In genomic region chr5:172110921-172111873, GRCh38 we compare ENCODE assay signal across 1 cellular context.
TF ChIP-seq lines count a peak whose summit lies in the region.

No MANE protein-coding gene starts in this region.

TF ChIP-seq in HEK293, 187 proteins besides CTCF, POLR2A, EP300 and RAD21 (continued from another document and continues in another):
- TF ChIP-seq ZNF449 (tag by site-specific recombination; IDR thresholded peaks at IDR 0.05) (no peak), HOXA7 (CRISPR knock-in tag; IDR thresholded peaks at IDR 0.05; ENCODE audit: borderline replicate concordance) (no peak), ZNF280D (tag by site-specific recombination; IDR thresholded peaks at IDR 0.05) (no peak), YY1 (tag by site-specific recombination; IDR thresholded peaks at IDR 0.05) (no peak), ZNF311 (tag by site-specific recombination; IDR thresholded peaks at IDR 0.05; ENCODE audit: borderline replicate concordance) (no peak), ZFHX2 (tag by site-specific recombination; conservative IDR thresholded peaks at IDR 0.05) (no peak), MYNN (tag by site-specific recombination; IDR thresholded peaks at IDR 0.05; ENCODE audit: borderline replicate concordance) (no peak), ZNF221 (tag by site-specific recombination; IDR thresholded peaks at IDR 0.05; ENCODE audit: borderline replicate concordance) (no peak), ZNF843 (tag by site-specific recombination; IDR thresholded peaks at IDR 0.05) (no peak), ZNF837 (tag by site-specific recombination; IDR thresholded peaks at IDR 0.05) (no peak), ZNF626 (tag by site-specific recombination; IDR thresholded peaks at IDR 0.05) (no peak), ZBTB20 (tag by site-specific recombination; IDR thresholded peaks at IDR 0.05) (peak; percentile 72), ZNF157 (tag by site-specific recombination; IDR thresholded peaks at IDR 0.05) (no peak), ZBTB17 (tag by site-specific recombination; IDR thresholded peaks at IDR 0.05) (peak; percentile 86), ZNF175 (tag by site-specific recombination; IDR thresholded peaks at IDR 0.05) (no peak), ZNF621 (tag by site-specific recombination; IDR thresholded peaks at IDR 0.05) (no peak), ZNF623 (tag by site-specific recombination; IDR thresholded peaks at IDR 0.05) (no peak), HIC1 (tag by site-specific recombination; IDR thresholded peaks at IDR 0.05) (no peak), ZNF18 (tag by site-specific recombination; IDR thresholded peaks at IDR 0.05) (no peak), ZNF610 (tag by site-specific recombination; IDR thresholded peaks at IDR 0.05; ENCODE audit: borderline replicate concordance) (no peak), ZNF16 (tag by site-specific recombination; IDR thresholded peaks at IDR 0.05; ENCODE audit: low read depth) (no peak), SETDB1 (IDR thresholded peaks at IDR 0.05; ENCODE audit: insufficient read length, low read length) (no peak), ZNF791 (tag by site-specific recombination; IDR thresholded peaks at IDR 0.05) (no peak), ZNF785 (tag by site-specific recombination; IDR thresholded peaks at IDR 0.05) (no peak), ZBTB10 (tag by site-specific recombination; IDR thresholded peaks at IDR 0.05) (no peak), ZNF140 (tag by site-specific recombination; IDR thresholded peaks at IDR 0.05) (no peak), EGR2 (tag by site-specific recombination; IDR thresholded peaks at IDR 0.05; ENCODE audit: low read depth) (no peak), ZBTB44 (tag by site-specific recombination; IDR thresholded peaks at IDR 0.05) (no peak), ZNF518A (tag by site-specific recombination; conservative IDR thresholded peaks at IDR 0.05; ENCODE audit: low read depth) (no peak), ZFP69B (tag by site-specific recombination; IDR thresholded peaks at IDR 0.05) (peak; percentile 92), ZNF548 (tag by site-specific recombination; IDR thresholded peaks at IDR 0.05) (no peak), KLF8 (tag by site-specific recombination; IDR thresholded peaks at IDR 0.05) (no peak), ZBTB26 (tag by site-specific recombination; optimal IDR thresholded peaks at IDR 0.05) (peak; percentile 16), GLI4 (tag by site-specific recombination; IDR thresholded peaks at IDR 0.05) (no peak), WT1 (tag by site-specific recombination; IDR thresholded peaks at IDR 0.05) (peak; percentile 96), ZBTB7A (tag by site-specific recombination; IDR thresholded peaks at IDR 0.05; ENCODE audit: low read depth) (no peak), ZNF555 (tag by site-specific recombination; conservative IDR thresholded peaks at IDR 0.05) (no peak), ZNF510 (tag by site-specific recombination; IDR thresholded peaks at IDR 0.05; ENCODE audit: insufficient replicate concordance) (no peak), ZNF521 (tag by site-specific recombination; IDR thresholded peaks at IDR 0.05) (no peak), ZNF514 (tag by site-specific recombination; IDR thresholded peaks at IDR 0.05) (no peak), ZEB2 (tag by site-specific recombination; IDR thresholded peaks at IDR 0.05) (peak; percentile 44; the same call in 1 of the 2 replicates), SCRT1 (tag by site-specific recombination; IDR thresholded peaks at IDR 0.05; ENCODE audit: borderline replicate concordance) (peak; percentile 78), BCL6B (tag by site-specific recombination; IDR thresholded peaks at IDR 0.05) (no peak)
